Comparison of ENCODE assay signal across 26 cellular contexts in genomic region chr9:110106698-110107097, GRCh38.
DNase-seq lines count a peak whose midpoint lies in the region; ATAC-seq and TF ChIP-seq lines count a peak whose summit lies in the region.
"Had no signal": no experiment of that assay in that cellular context is flagged by ENCODE, and none has a peak within 500 bp of the region (broad histone marks: within the 10 kb centered on the region; RNA-seq: fewer than 3 reads in every experiment).

No MANE protein-coding gene starts in this region.

- no peak overlapping the region for H2BK5ac ChIP-seq in trophoblast cell (ENCODE audit: low read depth, low read length, poor library complexity)

- H4K20me1 ChIP-seq in fibroblast of lung (ENCODE audit: control insufficient read depth, extremely low read depth, insufficient read depth, low read length), result no peaks in the 10 kb centered on the region

- no peaks in the 10 kb centered on the region for H3K36me3 ChIP-seq in fibroblast of lung (ENCODE audit: control insufficient read depth, insufficient read depth, low read length)
- H3K36me3 ChIP-seq in trophoblast cell (ENCODE audit: control insufficient read depth in 1 of 2, insufficient read depth in 2 of 2, low read length in 2 of 2), result no peaks in the 10 kb centered on the region
- H3K36me3 ChIP-seq: upper lobe of right lung had no signal

- no peak overlapping the region for H3K4me3 ChIP-seq in fibroblast of lung (replicated peaks in 1 of 4; ENCODE audit: control extremely low read depth in 1 of 4, insufficient read depth in 1 of 4, low read depth in 3 of 4, low read length in 4 of 4)
- H3K4me3 ChIP-seq in trophoblast cell (ENCODE audit: low read depth, low read length), result no peak overlapping the region
- H3K4me3 ChIP-seq: hepatocyte, SJCRH30, skin epidermis, upper lobe of right lung had no signal

- H2AFZ ChIP-seq in fibroblast of lung (ENCODE audit: low read length) (no peak overlapping the region), trophoblast cell (ENCODE audit: insufficient read depth, low read length, poor library complexity) (no peak overlapping the region)
- H2AFZ ChIP-seq: hepatocyte had no signal

- peaks cover 6% of the 10 kb centered on the region for H3K79me1 ChIP-seq in trophoblast cell (ENCODE audit: low read length)

- peak overlapping the region; percentile 16 for H3K18ac ChIP-seq in trophoblast cell (ENCODE audit: low read length)

- H4K12ac ChIP-seq in trophoblast cell (ENCODE audit: low read depth, low read length), result no peak overlapping the region

- H3K4me2 ChIP-seq in fibroblast of lung (ENCODE audit: extremely low read depth, insufficient read depth, low read length) (no peak overlapping the region), trophoblast cell (ENCODE audit: low read length) (peak overlapping the region; percentile 35)
- H3K4me2 ChIP-seq: hepatocyte had no signal

- ATAC-seq in GM18909 (IDR thresholded peaks at IDR 0.05; ENCODE audit: poor library complexity, unreplicated experiment) (no peak), GM19395 (IDR thresholded peaks at IDR 0.05; ENCODE audit: unreplicated experiment) (no peak)
- ATAC-seq: activated T-cell treated with anti-CD3 and anti-CD28 coated beads, Interleukin-2, amount 50 U/mL, for 4 hours; CD8-positive, alpha-beta T cell; HepG2; left ventricle myocardium superior; upper lobe of right lung had no signal

- no peak overlapping the region for H3K14ac ChIP-seq in trophoblast cell (ENCODE audit: low read length)

- H3K27ac ChIP-seq in fibroblast of lung (ENCODE audit: insufficient read depth, low read length) (peak overlapping the region; percentile 75), trophoblast cell (ENCODE audit: low read depth, low read length) (no peak overlapping the region)
- H3K27ac ChIP-seq: SJCRH30, skin epidermis, upper lobe of right lung had no signal

- no peak overlapping the region for H2BK12ac ChIP-seq in trophoblast cell (ENCODE audit: low read length)

- no peak overlapping the region for H3K4ac ChIP-seq in trophoblast cell (ENCODE audit: low read depth, low read length)

- no peak overlapping the region for H2BK120ac ChIP-seq in trophoblast cell (ENCODE audit: insufficient read depth, low read length, poor library complexity)

- H2AK5ac ChIP-seq in trophoblast cell (ENCODE audit: low read length), result no peak overlapping the region

- H3K9me3 Mint-ChIP-seq in HFFc6, result no peaks in the 10 kb centered on the region
- H3K9me3 Mint-ChIP-seq: activated T-cell treated with anti-CD3 and anti-CD28 coated beads, Interleukin-2, amount 50 U/mL, for 4 hours; CD8-positive, alpha-beta T cell; T-helper 1 cell treated with Interleukin-12 subunit alpha and Interleukin-12 subunit beta and Interleukin-4 antibody, amounts not matched to agents 30 μg/mL and 1 μg/mL, for 36 hours had no signal

- H3K27me3 ChIP-seq in fibroblast of lung (ENCODE audit: control insufficient read depth, insufficient read depth, low read length) (no peaks in the 10 kb centered on the region), trophoblast cell (ENCODE audit: insufficient read depth, low read length) (no peaks in the 10 kb centered on the region)
- H3K27me3 ChIP-seq: hepatocyte, SJCRH30, upper lobe of right lung had no signal

- H3K23ac ChIP-seq in trophoblast cell (ENCODE audit: low read length), result no peak overlapping the region

- H3K79me2 ChIP-seq in fibroblast of lung (ENCODE audit: control insufficient read depth, insufficient read depth, low read length) (peaks cover 94% of the 10 kb centered on the region), trophoblast cell (ENCODE audit: control insufficient read depth, insufficient read depth, low read length, poor library complexity) (no peaks in the 10 kb centered on the region)
- H3K79me2 ChIP-seq: hepatocyte had no signal

- WGBS in trophoblast cell (ENCODE audit: extremely low coverage, insufficient coverage, insufficient read length), result no CpG with 5 or more reads among the region's 2 CpGs

- peaks cover 66% of the 10 kb centered on the region for H3K4me1 Mint-ChIP-seq in HFFc6 (ENCODE audit: low read depth)

- H3K4me1 ChIP-seq in fibroblast of lung (ENCODE audit: control insufficient read depth, extremely low read depth, insufficient read depth, low read length) (peaks cover 21% of the 10 kb centered on the region), trophoblast cell (ENCODE audit: control insufficient read depth in 1 of 2, insufficient read depth in 2 of 2, low read length in 2 of 2) (peaks cover 11 to 12% of the 10 kb centered on the region in 2 experiments)

- no peaks in the 10 kb centered on the region for H3K36me3 Mint-ChIP-seq in HFFc6 (ENCODE audit: low read depth)
- H3K36me3 Mint-ChIP-seq: brain; CD8-positive, alpha-beta T cell had no signal

- H3K27ac Mint-ChIP-seq in HFFc6, result peak overlapping the region; percentile 88
- H3K27ac Mint-ChIP-seq: CD8-positive, alpha-beta T cell; T-helper 1 cell treated with Interleukin-12 subunit alpha and Interleukin-12 subunit beta and Interleukin-4 antibody, amounts not matched to agents 30 μg/mL and 1 μg/mL, for 36 hours had no signal

- H3K27me3 Mint-ChIP-seq in HFFc6 (ENCODE audit: insufficient read depth), result peaks cover 2% of the 10 kb centered on the region; the same call in 1 of the 2 replicates
- H3K27me3 Mint-ChIP-seq: brain had no signal

- peak overlapping the region; percentile 16 for H4K91ac ChIP-seq in trophoblast cell (ENCODE audit: low read depth, low read length)

- no peak overlapping the region for H3K9ac ChIP-seq in fibroblast of lung (ENCODE audit: insufficient read depth, low read length)
- H3K9ac ChIP-seq in trophoblast cell (ENCODE audit: low read length), result no peak overlapping the region

- H4K8ac ChIP-seq in trophoblast cell (ENCODE audit: low read depth, low read length), result no peak overlapping the region

- TF ChIP-seq CTCF in HFFc6 (IDR thresholded peaks at IDR 0.05) (no peak), fibroblast of lung (conservative IDR thresholded peaks at IDR 0.05 in 1 of 2, IDR thresholded peaks at IDR 0.05 in 1 of 2; ENCODE audit: low read depth in 1 of 2, low read length in 2 of 2) (no peak)

- no peak overlapping the region; the same call in 1 of the 2 replicates for H3K4me3 Mint-ChIP-seq in HFFc6
- H3K4me3 Mint-ChIP-seq: activated T-cell treated with anti-CD3 and anti-CD28 coated beads, Interleukin-2, amount 50 U/mL, for 4 hours; brain; CD8-positive, alpha-beta T cell; T-helper 1 cell treated with Interleukin-12 subunit alpha and Interleukin-12 subunit beta and Interleukin-4 antibody, amounts not matched to agents 30 μg/mL and 1 μg/mL, for 36 hours had no signal

- no peak for DNase-seq in HFFc6
- DNase-seq in NCI-H82 (lab: John Stamatoyannopoulos, UW), result peak; percentile 91
- no peak for DNase-seq in fibroblast of lung (ENCODE audit: low read depth in 2 of 2)
- peak in 1 of 2 donors; percentile 35 for DNase-seq in trophoblast cell
- DNase-seq in NCI-H226, result no peak
- DNase-seq in iPS-NIHi11 (ENCODE audit: low spot score), result no peak
- DNase-seq: activated CD4-positive, alpha-beta T cell treated with anti-CD3 and anti-CD28 coated beads for 4 hours; activated T-cell treated with anti-CD3 and anti-CD28 coated beads, Interleukin-2, amount 50 U/mL, for 4 hours; CD8-positive, alpha-beta T cell; DMS53; effector CD4-positive, alpha-beta T cell; foreskin melanocyte; H7; left ventricle myocardium superior; NCI-H1105 treated with DMSO at 0.1 percent for 48 hours; NCI-H2081 treated with DMSO at 0.1 percent for 48 hours; NCI-H510A treated with DMSO at 0.1 percent for 48 hours; SJCRH30; upper lobe of right lung had no signal

- H3K9me3 ChIP-seq in fibroblast of lung (ENCODE audit: control insufficient read depth, insufficient read depth, low read depth, low read length) (no peaks in the 10 kb centered on the region), trophoblast cell (ENCODE audit: insufficient read depth, low read depth, low read length) (no peaks in the 10 kb centered on the region)
- H3K9me3 ChIP-seq: SJCRH30, upper lobe of right lung had no signal
